Comparison of ENCODE assay signal across 16 cellular contexts in the genomic region with DNA sequence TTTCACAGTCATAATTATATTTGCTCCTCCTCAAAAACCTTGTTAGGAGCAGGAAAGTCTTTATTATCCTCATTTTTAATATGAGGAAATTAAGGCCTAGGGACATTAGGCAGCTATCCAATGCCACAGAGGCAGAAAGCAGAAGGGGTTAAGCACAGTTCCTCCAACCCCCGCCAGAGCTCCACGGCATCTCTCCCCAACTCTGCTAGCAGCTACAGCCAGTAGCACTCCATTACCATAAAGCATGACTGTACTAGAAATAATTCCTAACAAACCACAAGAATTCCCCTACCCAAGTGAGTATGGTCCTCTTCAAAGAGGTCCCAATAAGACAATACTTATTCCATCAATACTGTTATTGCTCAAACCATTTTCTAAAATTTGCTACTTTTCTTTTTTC. TPM values are rescaled to one million over a fixed set of nuclear protein-coding genes. Genes with fewer than 3 reads are reported as not detected.
DNase-seq lines count a peak whose midpoint lies in the region; ATAC-seq and TF ChIP-seq lines count a peak whose summit lies in the region.
"Had no signal": no experiment of that assay in that cellular context is flagged by ENCODE, and none has a peak within 500 bp of the region (broad histone marks: within the 10 kb centered on the region; RNA-seq: fewer than 3 reads in every experiment).

No MANE protein-coding gene starts in this region.

- H3K4me1 ChIP-seq in endodermal cell (ENCODE audit: control insufficient read depth, insufficient read depth, low read length) (peaks cover 17% of the 10 kb centered on the region), BE2C (peaks cover 8% of the 10 kb centered on the region)

- DNase-seq in A172 (ENCODE audit: low spot score) (peak; percentile 90), HFF-Myc (ENCODE audit: extremely low read depth, low read depth) (no peak), glomerular visceral epithelial cell (ENCODE audit: extremely low spot score) (peak; percentile 74), endodermal cell (no peak), NCI-H748 (lab: John Stamatoyannopoulos, UW; ENCODE audit: unreplicated experiment) (no peak), BE2C (no peak)
- DNase-seq: activated CD8-positive, alpha-beta T cell treated with anti-CD3 and anti-CD28 coated beads, Interleukin-2, amount 10 ng/mL, durations not matched to agents 7 days and 5 days; activated naive CD8-positive, alpha-beta T cell treated with anti-CD3 and anti-CD28 coated beads, Interleukin-2, amount 10 ng/mL, durations not matched to agents 7 days and 5 days; NCI-H1930; pancreas; SHP77 treated with DMSO at 0.1 percent for 48 hours; stimulated activated CD4-positive, alpha-beta T cell treated with anti-CD3 and anti-CD28 coated beads, Interleukin-4, amount 100 ng/mL, for 24 hours; substantia nigra had no signal

- H3K4me1 Mint-ChIP-seq in endodermal cell, result peaks cover 25% of the 10 kb centered on the region

- H3K9ac ChIP-seq in endodermal cell (ENCODE audit: extremely low read depth, low read length, poor library complexity, severe bottlenecking), result no peak overlapping the region
- H3K9ac ChIP-seq: BLaER1 had no signal

- no peak overlapping the region for H3K4me3 Mint-ChIP-seq in endodermal cell
- H3K4me3 Mint-ChIP-seq: activated CD8-positive, alpha-beta T cell treated with anti-CD3 and anti-CD28 coated beads, Interleukin-2, amount 10 ng/mL, durations not matched to agents 7 days and 5 days; activated naive CD8-positive, alpha-beta T cell treated with anti-CD3 and anti-CD28 coated beads, Interleukin-2, amount 10 ng/mL, durations not matched to agents 7 days and 5 days had no signal

- H3K27ac Mint-ChIP-seq in endodermal cell, result no peak overlapping the region
- H3K27ac Mint-ChIP-seq: activated CD8-positive, alpha-beta T cell treated with anti-CD3 and anti-CD28 coated beads, Interleukin-2, amount 10 ng/mL, durations not matched to agents 7 days and 5 days; activated naive CD8-positive, alpha-beta T cell treated with anti-CD3 and anti-CD28 coated beads, Interleukin-2, amount 10 ng/mL, durations not matched to agents 7 days and 5 days had no signal

- H3K27me3 Mint-ChIP-seq in endodermal cell (ENCODE audit: insufficient read depth), result no peaks in the 10 kb centered on the region
- H3K27me3 Mint-ChIP-seq: activated naive CD8-positive, alpha-beta T cell treated with anti-CD3 and anti-CD28 coated beads, Interleukin-2, amount 10 ng/mL, durations not matched to agents 7 days and 5 days had no signal

- peak; percentile 28 for TF ChIP-seq CTCF in HFF-Myc (IDR thresholded peaks at IDR 0.05; ENCODE audit: low read depth, low read length, missing control alignments)
- peak; percentile 53 for TF ChIP-seq CTCF in WI38 (IDR thresholded peaks at IDR 0.05; ENCODE audit: low read depth, low read length)
- TF ChIP-seq CTCF in endodermal cell (conservative IDR thresholded peaks at IDR 0.05), result no peak
- TF ChIP-seq CTCF in BE2C (IDR thresholded peaks at IDR 0.05; ENCODE audit: low read depth, low read length), result no peak

- H3K27me3 ChIP-seq in endodermal cell (ENCODE audit: control insufficient read depth, insufficient read depth, low read length, poor library complexity, severe bottlenecking), result no peaks in the 10 kb centered on the region
- H3K27me3 ChIP-seq in BE2C, result no peaks in the 10 kb centered on the region
- H3K27me3 ChIP-seq: BLaER1, pancreas had no signal

- H3K36me3 ChIP-seq in endodermal cell (ENCODE audit: control insufficient read depth, insufficient read depth, low read length) (peaks cover 19% of the 10 kb centered on the region), BE2C (no peaks in the 10 kb centered on the region)
- H3K36me3 ChIP-seq: pancreas had no signal

- ATAC-seq in HG02981 (IDR thresholded peaks at IDR 0.05; ENCODE audit: unreplicated experiment), result no peak
- ATAC-seq: activated CD8-positive, alpha-beta T cell treated with anti-CD3 and anti-CD28 coated beads, Interleukin-2, amount 10 ng/mL, durations not matched to agents 7 days and 5 days had no signal

- 87% methylated on average over 2 of the region's 2 CpGs; no CpG with 5 or more reads in 1 of the 2 experiments for WGBS in endodermal cell (ENCODE audit: insufficient coverage in 1 of 2, insufficient read length in 1 of 2), 2 experiments

- H3K9me3 Mint-ChIP-seq in endodermal cell, result no peaks in the 10 kb centered on the region
- H3K9me3 Mint-ChIP-seq: activated naive CD8-positive, alpha-beta T cell treated with anti-CD3 and anti-CD28 coated beads, Interleukin-2, amount 10 ng/mL, durations not matched to agents 7 days and 5 days had no signal

- no peak overlapping the region for H3K4me3 ChIP-seq in HFF-Myc (replicated peaks; ENCODE audit: low read depth, low read length)
- no peak overlapping the region for H3K4me3 ChIP-seq in WI38 (ENCODE audit: low read depth, low read length)
- no peak overlapping the region for H3K4me3 ChIP-seq in endodermal cell (ENCODE audit: low read length)
- no peak overlapping the region for H3K4me3 ChIP-seq in BE2C (ENCODE audit: low read depth, low read length)
- H3K4me3 ChIP-seq: BLaER1, pancreas had no signal

- peaks cover 23% of the 10 kb centered on the region for H3K36me3 Mint-ChIP-seq in endodermal cell (ENCODE audit: low read depth)

- no peak overlapping the region for H3K27ac ChIP-seq in endodermal cell (ENCODE audit: low read depth, low read length)
- H3K27ac ChIP-seq: BLaER1, pancreas had no signal

- H3K9me3 ChIP-seq in endodermal cell (ENCODE audit: control insufficient read depth, low read length) (no peaks in the 10 kb centered on the region), BE2C (no peaks in the 10 kb centered on the region)
- H3K9me3 ChIP-seq: BLaER1, pancreas had no signal

RNA-seq across cellular contexts. Expression of gene HEG1, which starts 9.8 kb away (rescaled TPM):
- 47.2 and 71.4 TPM in 2 replicates for total RNA-seq in A172 (2014; rRNA removed; shearing (Covaris generic))
- 10 to 100 TPM; 25.5 to 27.0 TPM for total RNA-seq in endodermal cell
- polyA plus RNA-seq in endodermal cell (2013, experiment 1 of 2), result 30.3 TPM
- polyA plus RNA-seq in endodermal cell (2013, experiment 2 of 2), result 35.4 TPM
- polyA plus RNA-seq in BE2C (2012; ENCODE audit: insufficient read depth, insufficient read length, low read depth), result 7.1 TPM

Comparison
In these comparisons a context has a peak if more than half of its experiments do, and no peak if none do; other contexts are left out.
1. DNase-seq: peak in A172 (single experiment) and glomerular visceral epithelial cell (single experiment); none in HFF-Myc (single experiment), endodermal cell (single experiment), NCI-H748 (single experiment) and BE2C (single experiment).
2. CTCF ChIP-seq: peak in HFF-Myc (single experiment) and WI38 (single experiment); none in endodermal cell (single experiment) and BE2C (single experiment).